In genomic region chr7:38321515-38321944, GRCh38 we compare ENCODE assay signal across 10 cellular contexts.
DNase-seq lines count a peak whose midpoint lies in the region; ATAC-seq and TF ChIP-seq lines count a peak whose summit lies in the region.
"Had no signal": no experiment of that assay in that cellular context is flagged by ENCODE, and none has a peak within 500 bp of the region (broad histone marks: within the 10 kb centered on the region; RNA-seq: fewer than 3 reads in every experiment).

No MANE protein-coding gene starts in this region.

- no peaks in the 10 kb centered on the region for H3K4me1 ChIP-seq in gastroesophageal sphincter

- H3K27me3 ChIP-seq in AG04450 (ENCODE audit: control insufficient read depth, insufficient read depth, low read length) (peaks cover 2% of the 10 kb centered on the region), gastroesophageal sphincter (peaks cover 8% of the 10 kb centered on the region)

- no peak overlapping the region for H3K27ac ChIP-seq in AG04450 (ENCODE audit: low read depth, low read length)
- H3K27ac ChIP-seq in VCaP = peak overlapping the region; percentile 100
- H3K27ac ChIP-seq in gastroesophageal sphincter = no peak overlapping the region

- POLR2A ChIA-PET in AG04450 (lab: Yijun Ruan, JAX) = interaction anchor here (1.4 kb wide), 1 partner anchor 14 kb away, joined by 3 read pairs; no protein-coding TSS in a partner anchor

- CTCF ChIA-PET in AG04450 (lab: Charles Lee) = interaction anchor here (1.0 to 10.5 kb wide), 5 partner anchors 13 to 106 kb away, joined by 3 to 114 read pairs (median 4); no protein-coding TSS in a partner anchor

- no peak for TF ChIP-seq POLR2A in gastroesophageal sphincter (IDR thresholded peaks at IDR 0.05)

- DNase-seq in AG04450 (ENCODE audit: low read depth, low spot score) (peak; percentile 36), ELR (ENCODE audit: low read depth) (peak; percentile 57), foreskin melanocyte (no peak)
- DNase-seq: MV-4-11; stimulated activated CD4-positive, alpha-beta T cell treated with anti-CD3 and anti-CD28 coated beads, Interleukin-4, amount 100 ng/mL, for 4 hours had no signal

- H3K4me3 ChIP-seq in AG04450 (ENCODE audit: low read depth, low read length) (no peak overlapping the region), gastroesophageal sphincter (no peak overlapping the region)

- no peaks in the 10 kb centered on the region for H3K9me3 ChIP-seq in AG04450 (ENCODE audit: control insufficient read depth, insufficient read depth, low read length)
- no peaks in the 10 kb centered on the region for H3K9me3 ChIP-seq in gastroesophageal sphincter

- TF ChIP-seq EP300 in gastroesophageal sphincter (IDR thresholded peaks at IDR 0.05) = no peak

- TF ChIP-seq CTCF in AG04450 (IDR thresholded peaks at IDR 0.05; ENCODE audit: low read depth, low read length) = no peak
- no peak for TF ChIP-seq CTCF in VCaP (conservative IDR thresholded peaks at IDR 0.05)
- no peak for TF ChIP-seq CTCF in gastroesophageal sphincter (IDR thresholded peaks at IDR 0.05)

- H3K36me3 ChIP-seq in gastroesophageal sphincter = no peaks in the 10 kb centered on the region

- ATAC-seq in gastroesophageal sphincter (peak; percentile 47), GM18868 (IDR thresholded peaks at IDR 0.05; ENCODE audit: unreplicated experiment) (no peak), HG02981 (IDR thresholded peaks at IDR 0.05; ENCODE audit: unreplicated experiment) (no peak), HG03025 (IDR thresholded peaks at IDR 0.05; ENCODE audit: low FRiP score, unreplicated experiment) (no peak)

- 43 to 57% methylated on average over 2 to 3 of the region's 3 CpGs for WGBS in gastroesophageal sphincter (ENCODE audit: low coverage in 1 of 2), 2 donors
